In genomic region chr2:122471779-122472178, GRCh38 we compare ENCODE assay signal across 28 cellular contexts.
"Had no signal": no experiment of that assay in that cellular context is flagged by ENCODE, and none has a peak within 500 bp of the region (broad histone marks: within the 10 kb centered on the region; RNA-seq: fewer than 3 reads in every experiment).

No MANE protein-coding gene starts in this region.

- ATAC-seq: naive thymus-derived CD8-positive, alpha-beta T cell; natural killer cell treated with Interleukin-12 subunit alpha and Interleukin-12 subunit beta and Interleukin-15 and Interleukin-18, amount 100 ng/mL, for 72 hours; psoas muscle; right cardiac atrium; right lobe of liver; stimulated activated memory B cell treated with anti-CD40 and anti-IgM and Interleukin-4, amounts not matched to agents 10 μg/mL and 1 μg/mL and 100 μg/mL, for 72 hours; stimulated activated naive CD8-positive, alpha-beta T cell treated with anti-CD3 and anti-CD28 coated beads, Interleukin-15, amount 100 ng/mL, for 72 hours; stimulated activated naive CD8-positive, alpha-beta T cell treated with anti-CD3 and anti-CD28 coated beads, Interleukin-15, Interleukin-2, amounts not matched to agents 100 U/mL and 50 U/mL, for 24 hours; upper lobe of right lung had no signal

- H3K4me3 ChIP-seq: neural progenitor cell, ovary, psoas muscle, right lobe of liver, sigmoid colon, suprapubic skin, testis, tibial artery, transverse colon, upper lobe of right lung, uterus had no signal

- H3K36me3 ChIP-seq: neural progenitor cell, ovary, right lobe of liver, sigmoid colon, suprapubic skin, tibial artery, transverse colon, upper lobe of right lung, uterus had no signal

- DNase-seq: naive B cell; naive thymus-derived CD8-positive, alpha-beta T cell; occipital lobe; ovary; posterior cingulate gyrus; psoas muscle; right cardiac atrium; right lobe of liver; sigmoid colon; small intestine; stimulated activated CD4-positive, alpha-beta T cell treated with anti-CD3 and anti-CD28 coated beads, Interleukin-12 subunit alpha, Interleukin-12 subunit beta, amount 100 ng/mL, for 4 hours; stimulated activated CD4-positive, alpha-beta T cell treated with anti-CD3 and anti-CD28 coated beads, Interleukin-1b, Interleukin-23, amount 100 ng/mL, for 48 hours; stimulated activated CD4-positive, alpha-beta T cell treated with anti-CD3 and anti-CD28 coated beads, Interleukin-4, amount 100 ng/mL, for 1 hour; stimulated activated CD4-positive, alpha-beta T cell treated with anti-CD3 and anti-CD28 coated beads, Interleukin-4, amount 100 ng/mL, for 4 hours; stimulated activated CD8-positive, alpha-beta memory T cell treated with anti-CD3 and anti-CD28 coated beads, Interleukin-4, amount 100 ng/mL, for 48 hours; stimulated activated naive CD4-positive, alpha-beta T cell; stimulated activated naive CD8-positive, alpha-beta T cell treated with anti-CD3 and anti-CD28 coated beads, Interleukin-15, amount 100 ng/mL, for 72 hours; stimulated activated naive CD8-positive, alpha-beta T cell treated with anti-CD3 and anti-CD28 coated beads, Interleukin-15, Interleukin-2, amounts not matched to agents 100 U/mL and 50 U/mL, for 24 hours; substantia nigra; testis; tibial artery; transverse colon; upper lobe of right lung; uterus had no signal

- H3K27ac ChIP-seq: neural progenitor cell, ovary, psoas muscle, right lobe of liver, sigmoid colon, suprapubic skin, testis, tibial artery, transverse colon, upper lobe of right lung, uterus had no signal

- H3K4me1 ChIP-seq: neural progenitor cell, psoas muscle, right lobe of liver, sigmoid colon, suprapubic skin, testis, tibial artery, upper lobe of right lung, uterus had no signal

- H3K27me3 ChIP-seq: neural progenitor cell, ovary, right lobe of liver, sigmoid colon, suprapubic skin, testis, tibial artery, transverse colon, upper lobe of right lung, uterus had no signal

- H3K9me3 ChIP-seq: ovary, psoas muscle, right lobe of liver, sigmoid colon, suprapubic skin, testis, tibial artery, transverse colon, upper lobe of right lung, uterus had no signal

- H3K4me2 ChIP-seq: neural progenitor cell had no signal

- H2AFZ ChIP-seq: neural progenitor cell had no signal

- FAIRE-seq: small intestine had no signal

- H3K9ac ChIP-seq: neural progenitor cell had no signal
